ENCODE assay signal across 11 cellular contexts in genomic region chr4:76514087-76514486, GRCh38.
"Had no signal": no experiment of that assay in that cellular context is flagged by ENCODE, and none has a peak within 500 bp of the region (broad histone marks: within the 10 kb centered on the region; RNA-seq: fewer than 3 reads in every experiment).

No MANE protein-coding gene starts in this region.

- ATAC-seq: K562 had no signal

- H3K27ac ChIP-seq: GM23248, HL-60 had no signal

- H3K9ac ChIP-seq: GM23248 had no signal

- FAIRE-seq: H54, HTR-8/SVneo, K562 had no signal

- DNase-seq: GM23248, GOT3, H9, HCEC 1CT, HFFc6, IMR-90, KG1 had no signal

- H3K4me3 ChIP-seq: GM23248, K562 had no signal

- H2AFZ ChIP-seq: GM23248 had no signal
